Comparison of ENCODE assay signal across 2 cellular contexts in the genomic region with DNA sequence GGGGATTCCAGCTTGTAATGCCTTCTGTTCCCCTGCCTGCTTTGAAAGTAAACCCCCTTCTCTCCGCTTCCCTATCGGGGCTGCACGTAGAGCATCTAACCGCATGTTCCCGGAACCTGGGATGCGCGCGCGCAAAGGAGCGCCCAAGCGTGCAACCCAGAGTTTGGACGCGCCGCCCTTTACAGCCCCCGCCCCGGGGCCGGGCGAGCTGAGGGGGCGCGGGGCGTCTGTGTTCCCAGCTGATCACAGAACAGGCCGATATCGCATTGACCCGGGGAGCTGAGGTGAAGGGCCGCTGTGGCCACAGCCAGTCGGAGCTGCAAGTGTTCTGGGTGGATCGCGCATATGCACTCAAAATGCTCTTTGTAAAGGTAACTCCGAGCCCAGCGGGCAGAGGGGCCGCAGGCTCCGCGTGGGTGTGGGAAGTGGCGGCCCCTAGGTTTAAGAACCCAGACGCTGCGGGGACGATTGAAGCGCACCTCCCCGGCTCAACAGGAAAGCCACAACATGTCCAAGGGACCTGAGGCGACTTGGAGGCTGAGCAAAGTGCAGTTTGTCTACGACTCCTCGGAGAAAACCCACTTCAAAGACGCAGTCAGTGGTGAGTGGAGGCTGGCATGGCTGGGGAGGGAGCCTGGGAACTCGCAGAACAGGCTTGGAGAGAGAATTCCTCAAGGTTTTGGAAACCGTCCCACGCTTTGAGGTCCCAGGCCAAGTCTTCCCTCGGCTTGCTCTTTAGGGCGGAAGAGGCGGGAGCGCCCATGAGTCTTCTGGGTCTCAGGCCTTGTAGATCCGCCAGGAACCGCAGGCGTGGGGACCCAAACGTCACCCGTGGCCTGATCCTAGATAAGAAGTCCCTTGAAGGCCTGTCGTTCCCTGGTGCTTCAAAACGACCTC.
A peak's percentile ranks its signal among the peaks of the same experiment; 100 is the strongest.
TF ChIP-seq lines count a peak whose summit lies in the region.

No MANE protein-coding gene starts in this region.

TF ChIP-seq in IMR-90, 13 proteins besides CTCF, POLR2A, EP300 and RAD21:
- TF ChIP-seq RCOR1 (IDR thresholded peaks at IDR 0.05; ENCODE audit: insufficient replicate concordance, low read length) (no peak), CEBPB (IDR thresholded peaks at IDR 0.05; ENCODE audit: low read depth, low read length) (no peak), NFE2L2 (IDR thresholded peaks at IDR 0.05; ENCODE audit: low read depth, low read length) (no peak), BHLHE40 (IDR thresholded peaks at IDR 0.05; ENCODE audit: low read depth, low read length) (no peak), USF2 (IDR thresholded peaks at IDR 0.05; ENCODE audit: low read depth, low read length) (no peak), CHD1 (IDR thresholded peaks at IDR 0.05; ENCODE audit: low read depth, low read length) (no peak), MXI1 (IDR thresholded peaks at IDR 0.05; ENCODE audit: borderline replicate concordance, low read depth, low read length) (no peak), FOS (IDR thresholded peaks at IDR 0.05; ENCODE audit: low read depth, low read length) (no peak), RFX5 (IDR thresholded peaks at IDR 0.05; ENCODE audit: low read depth, low read length) (no peak), MAFK (IDR thresholded peaks at IDR 0.05; ENCODE audit: low read depth, low read length) (no peak), MAZ (IDR thresholded peaks at IDR 0.05; ENCODE audit: borderline replicate concordance, low read depth, low read length) (no peak), SMC3 (IDR thresholded peaks at IDR 0.05; ENCODE audit: low read depth, low read length) (no peak)
- TF ChIP-seq, protein P1, sequence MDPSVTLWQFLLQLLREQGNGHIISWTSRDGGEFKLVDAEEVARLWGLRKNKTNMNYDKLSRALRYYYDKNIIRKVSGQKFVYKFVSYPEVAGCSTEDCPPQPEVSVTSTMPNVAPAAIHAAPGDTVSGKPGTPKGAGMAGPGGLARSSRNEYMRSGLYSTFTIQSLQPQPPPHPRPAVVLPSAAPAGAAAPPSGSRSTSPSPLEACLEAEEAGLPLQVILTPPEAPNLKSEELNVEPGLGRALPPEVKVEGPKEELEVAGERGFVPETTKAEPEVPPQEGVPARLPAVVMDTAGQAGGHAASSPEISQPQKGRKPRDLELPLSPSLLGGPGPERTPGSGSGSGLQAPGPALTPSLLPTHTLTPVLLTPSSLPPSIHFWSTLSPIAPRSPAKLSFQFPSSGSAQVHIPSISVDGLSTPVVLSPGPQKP (IDR thresholded peaks at IDR 0.05; ENCODE audit: borderline replicate concordance, low read depth, low read length), result no peak

TF ChIP-seq in H1, 55 proteins besides CTCF, POLR2A, EP300 and RAD21 (continues in another document):
- TF ChIP-seq SP1 (IDR thresholded peaks at IDR 0.05; ENCODE audit: low read depth, low read length), result no peak
- no peak for TF ChIP-seq NANOG (IDR thresholded peaks at IDR 0.05; ENCODE audit: insufficient read depth, low read depth, low read length, poor library complexity, severe bottlenecking)
- peak; percentile 71 for TF ChIP-seq ASH2L (IDR thresholded peaks at IDR 0.05; ENCODE audit: low read length)
- TF ChIP-seq RNF2 (IDR thresholded peaks at IDR 0.05; ENCODE audit: borderline replicate concordance, low read depth, low read length, missing control alignments, poor library complexity, severe bottlenecking), result peak; percentile 81
- no peak for TF ChIP-seq ATF3 (IDR thresholded peaks at IDR 0.05; ENCODE audit: insufficient read depth, low read depth, low read length)
- no peak; a peak in 1 of 4 replicates for TF ChIP-seq SIN3A (conservative IDR thresholded peaks at IDR 0.05 in 1 of 2, IDR thresholded peaks at IDR 0.05 in 1 of 2; ENCODE audit: low read depth in 1 of 2, low read length in 2 of 2)
- no peak; a peak in 1 of 4 replicates for TF ChIP-seq HDAC2 (IDR thresholded peaks at IDR 0.05; ENCODE audit: borderline replicate concordance in 1 of 2, low read depth in 2 of 2, low read length in 2 of 2)
- no peak for TF ChIP-seq NRF1 (IDR thresholded peaks at IDR 0.05; ENCODE audit: low read depth, low read length)
- TF ChIP-seq SRF (IDR thresholded peaks at IDR 0.05; ENCODE audit: low read depth, low read length), result no peak
- no peak for TF ChIP-seq CEBPB (IDR thresholded peaks at IDR 0.05; ENCODE audit: low read depth, low read length)
- TF ChIP-seq, protein P2, sequence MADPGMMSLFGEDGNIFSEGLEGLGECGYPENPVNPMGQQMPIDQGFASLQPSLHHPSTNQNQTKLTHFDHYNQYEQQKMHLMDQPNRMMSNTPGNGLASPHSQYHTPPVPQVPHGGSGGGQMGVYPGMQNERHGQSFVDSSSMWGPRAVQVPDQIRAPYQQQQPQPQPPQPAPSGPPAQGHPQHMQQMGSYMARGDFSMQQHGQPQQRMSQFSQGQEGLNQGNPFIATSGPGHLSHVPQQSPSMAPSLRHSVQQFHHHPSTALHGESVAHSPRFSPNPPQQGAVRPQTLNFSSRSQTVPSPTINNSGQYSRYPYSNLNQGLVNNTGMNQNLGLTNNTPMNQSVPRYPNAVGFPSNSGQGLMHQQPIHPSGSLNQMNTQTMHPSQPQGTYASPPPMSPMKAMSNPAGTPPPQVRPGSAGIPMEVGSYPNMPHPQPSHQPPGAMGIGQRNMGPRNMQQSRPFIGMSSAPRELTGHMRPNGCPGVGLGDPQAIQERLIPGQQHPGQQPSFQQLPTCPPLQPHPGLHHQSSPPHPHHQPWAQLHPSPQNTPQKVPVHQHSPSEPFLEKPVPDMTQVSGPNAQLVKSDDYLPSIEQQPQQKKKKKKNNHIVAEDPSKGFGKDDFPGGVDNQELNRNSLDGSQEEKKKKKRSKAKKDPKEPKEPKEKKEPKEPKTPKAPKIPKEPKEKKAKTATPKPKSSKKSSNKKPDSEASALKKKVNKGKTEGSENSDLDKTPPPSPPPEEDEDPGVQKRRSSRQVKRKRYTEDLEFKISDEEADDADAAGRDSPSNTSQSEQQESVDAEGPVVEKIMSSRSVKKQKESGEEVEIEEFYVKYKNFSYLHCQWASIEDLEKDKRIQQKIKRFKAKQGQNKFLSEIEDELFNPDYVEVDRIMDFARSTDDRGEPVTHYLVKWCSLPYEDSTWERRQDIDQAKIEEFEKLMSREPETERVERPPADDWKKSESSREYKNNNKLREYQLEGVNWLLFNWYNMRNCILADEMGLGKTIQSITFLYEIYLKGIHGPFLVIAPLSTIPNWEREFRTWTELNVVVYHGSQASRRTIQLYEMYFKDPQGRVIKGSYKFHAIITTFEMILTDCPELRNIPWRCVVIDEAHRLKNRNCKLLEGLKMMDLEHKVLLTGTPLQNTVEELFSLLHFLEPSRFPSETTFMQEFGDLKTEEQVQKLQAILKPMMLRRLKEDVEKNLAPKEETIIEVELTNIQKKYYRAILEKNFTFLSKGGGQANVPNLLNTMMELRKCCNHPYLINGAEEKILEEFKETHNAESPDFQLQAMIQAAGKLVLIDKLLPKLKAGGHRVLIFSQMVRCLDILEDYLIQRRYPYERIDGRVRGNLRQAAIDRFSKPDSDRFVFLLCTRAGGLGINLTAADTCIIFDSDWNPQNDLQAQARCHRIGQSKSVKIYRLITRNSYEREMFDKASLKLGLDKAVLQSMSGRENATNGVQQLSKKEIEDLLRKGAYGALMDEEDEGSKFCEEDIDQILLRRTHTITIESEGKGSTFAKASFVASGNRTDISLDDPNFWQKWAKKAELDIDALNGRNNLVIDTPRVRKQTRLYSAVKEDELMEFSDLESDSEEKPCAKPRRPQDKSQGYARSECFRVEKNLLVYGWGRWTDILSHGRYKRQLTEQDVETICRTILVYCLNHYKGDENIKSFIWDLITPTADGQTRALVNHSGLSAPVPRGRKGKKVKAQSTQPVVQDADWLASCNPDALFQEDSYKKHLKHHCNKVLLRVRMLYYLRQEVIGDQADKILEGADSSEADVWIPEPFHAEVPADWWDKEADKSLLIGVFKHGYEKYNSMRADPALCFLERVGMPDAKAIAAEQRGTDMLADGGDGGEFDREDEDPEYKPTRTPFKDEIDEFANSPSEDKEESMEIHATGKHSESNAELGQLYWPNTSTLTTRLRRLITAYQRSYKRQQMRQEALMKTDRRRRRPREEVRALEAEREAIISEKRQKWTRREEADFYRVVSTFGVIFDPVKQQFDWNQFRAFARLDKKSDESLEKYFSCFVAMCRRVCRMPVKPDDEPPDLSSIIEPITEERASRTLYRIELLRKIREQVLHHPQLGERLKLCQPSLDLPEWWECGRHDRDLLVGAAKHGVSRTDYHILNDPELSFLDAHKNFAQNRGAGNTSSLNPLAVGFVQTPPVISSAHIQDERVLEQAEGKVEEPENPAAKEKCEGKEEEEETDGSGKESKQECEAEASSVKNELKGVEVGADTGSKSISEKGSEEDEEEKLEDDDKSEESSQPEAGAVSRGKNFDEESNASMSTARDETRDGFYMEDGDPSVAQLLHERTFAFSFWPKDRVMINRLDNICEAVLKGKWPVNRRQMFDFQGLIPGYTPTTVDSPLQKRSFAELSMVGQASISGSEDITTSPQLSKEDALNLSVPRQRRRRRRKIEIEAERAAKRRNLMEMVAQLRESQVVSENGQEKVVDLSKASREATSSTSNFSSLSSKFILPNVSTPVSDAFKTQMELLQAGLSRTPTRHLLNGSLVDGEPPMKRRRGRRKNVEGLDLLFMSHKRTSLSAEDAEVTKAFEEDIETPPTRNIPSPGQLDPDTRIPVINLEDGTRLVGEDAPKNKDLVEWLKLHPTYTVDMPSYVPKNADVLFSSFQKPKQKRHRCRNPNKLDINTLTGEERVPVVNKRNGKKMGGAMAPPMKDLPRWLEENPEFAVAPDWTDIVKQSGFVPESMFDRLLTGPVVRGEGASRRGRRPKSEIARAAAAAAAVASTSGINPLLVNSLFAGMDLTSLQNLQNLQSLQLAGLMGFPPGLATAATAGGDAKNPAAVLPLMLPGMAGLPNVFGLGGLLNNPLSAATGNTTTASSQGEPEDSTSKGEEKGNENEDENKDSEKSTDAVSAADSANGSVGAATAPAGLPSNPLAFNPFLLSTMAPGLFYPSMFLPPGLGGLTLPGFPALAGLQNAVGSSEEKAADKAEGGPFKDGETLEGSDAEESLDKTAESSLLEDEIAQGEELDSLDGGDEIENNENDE (IDR thresholded peaks at IDR 0.05; ENCODE audit: insufficient replicate concordance, low read length), result no peak
- peak; percentile 97 for TF ChIP-seq SUZ12 (IDR thresholded peaks at IDR 0.05; ENCODE audit: low read length)
- no peak for TF ChIP-seq KDM1A (IDR thresholded peaks at IDR 0.05; ENCODE audit: borderline replicate concordance, low read length)
- TF ChIP-seq CREB1 (IDR thresholded peaks at IDR 0.05), result no peak
- TF ChIP-seq SAP30 (IDR thresholded peaks at IDR 0.05; ENCODE audit: insufficient read depth, insufficient replicate concordance, low read length), result no peak
- no peak for TF ChIP-seq BCL11A (IDR thresholded peaks at IDR 0.05; ENCODE audit: low read depth in 2 of 2, low read length in 2 of 2)
- TF ChIP-seq TCF12 (IDR thresholded peaks at IDR 0.05; ENCODE audit: low read depth, low read length), result no peak
- TF ChIP-seq MAX (IDR thresholded peaks at IDR 0.05), result peak; percentile 77
- TF ChIP-seq YY1 (IDR thresholded peaks at IDR 0.05; ENCODE audit: low read depth, low read length), result 0 out of 2 replicates have a peak, but pooled peaks have one; percentile 18
- TF ChIP-seq CHD1 (IDR thresholded peaks at IDR 0.05; ENCODE audit: low read depth, low read length), result no peak
- no peak for TF ChIP-seq GABPA (IDR thresholded peaks at IDR 0.05; ENCODE audit: borderline replicate concordance, insufficient read depth, low read length)
- no peak for TF ChIP-seq EGR1 (IDR thresholded peaks at IDR 0.05; ENCODE audit: borderline replicate concordance, low read depth, low read length)
- no peak for TF ChIP-seq RBBP5 (IDR thresholded peaks at IDR 0.05; ENCODE audit: borderline replicate concordance, low read depth, low read length)
- TF ChIP-seq JUN (IDR thresholded peaks at IDR 0.05; ENCODE audit: low read depth, low read length), result no peak
- no peak for TF ChIP-seq CBX8 (IDR thresholded peaks at IDR 0.05; ENCODE audit: borderline replicate concordance, low read depth, low read length)
- TF ChIP-seq KDM5A (IDR thresholded peaks at IDR 0.05; ENCODE audit: low read length), result no peak
- TF ChIP-seq TBP (IDR thresholded peaks at IDR 0.05; ENCODE audit: low read depth, low read length), result no peak
- no peak for TF ChIP-seq POLR2AphosphoS5 (IDR thresholded peaks at IDR 0.05; ENCODE audit: low read depth, low read length)
- TF ChIP-seq EZH2 (IDR thresholded peaks at IDR 0.05; ENCODE audit: low read depth, low read length, severe bottlenecking), result peak; percentile 96
- TF ChIP-seq PHF8 (conservative IDR thresholded peaks at IDR 0.05; ENCODE audit: low read depth, low read length), result 0 out of 2 replicates have a peak, but pooled peaks have one; percentile 37
- TF ChIP-seq SIX5 (IDR thresholded peaks at IDR 0.05; ENCODE audit: low read depth, low read length), result no peak
- TF ChIP-seq, protein P3, sequence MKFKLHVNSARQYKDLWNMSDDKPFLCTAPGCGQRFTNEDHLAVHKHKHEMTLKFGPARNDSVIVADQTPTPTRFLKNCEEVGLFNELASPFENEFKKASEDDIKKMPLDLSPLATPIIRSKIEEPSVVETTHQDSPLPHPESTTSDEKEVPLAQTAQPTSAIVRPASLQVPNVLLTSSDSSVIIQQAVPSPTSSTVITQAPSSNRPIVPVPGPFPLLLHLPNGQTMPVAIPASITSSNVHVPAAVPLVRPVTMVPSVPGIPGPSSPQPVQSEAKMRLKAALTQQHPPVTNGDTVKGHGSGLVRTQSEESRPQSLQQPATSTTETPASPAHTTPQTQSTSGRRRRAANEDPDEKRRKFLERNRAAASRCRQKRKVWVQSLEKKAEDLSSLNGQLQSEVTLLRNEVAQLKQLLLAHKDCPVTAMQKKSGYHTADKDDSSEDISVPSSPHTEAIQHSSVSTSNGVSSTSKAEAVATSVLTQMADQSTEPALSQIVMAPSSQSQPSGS (IDR thresholded peaks at IDR 0.05; ENCODE audit: low read length), result no peak
- no peak for TF ChIP-seq GTF2F1 (IDR thresholded peaks at IDR 0.05; ENCODE audit: borderline replicate concordance, low read depth, low read length)
- TF ChIP-seq POU5F1 (IDR thresholded peaks at IDR 0.05; ENCODE audit: low read depth, low read length), result no peak
- TF ChIP-seq HDAC6 (IDR thresholded peaks at IDR 0.05; ENCODE audit: low read depth, low read length), result no peak
- no peak for TF ChIP-seq SP4 (IDR thresholded peaks at IDR 0.05; ENCODE audit: low read length)
- no peak for TF ChIP-seq JUND (IDR thresholded peaks at IDR 0.05; ENCODE audit: low read length)
- no peak for TF ChIP-seq FOSL1 (IDR thresholded peaks at IDR 0.05; ENCODE audit: insufficient read depth, low read depth, low read length)
- TF ChIP-seq MAFK (IDR thresholded peaks at IDR 0.05; ENCODE audit: low read depth, low read length), result no peak
- no peak for TF ChIP-seq TEAD4 (IDR thresholded peaks at IDR 0.05; ENCODE audit: low read depth, low read length)
- no peak for TF ChIP-seq SP2 (IDR thresholded peaks at IDR 0.05; ENCODE audit: low read length)
- TF ChIP-seq KDM4A (IDR thresholded peaks at IDR 0.05; ENCODE audit: low read depth, low read length, severe bottlenecking), result peak; percentile 92
- TF ChIP-seq BACH1 (IDR thresholded peaks at IDR 0.05; ENCODE audit: low read length), result 0 out of 2 replicates have a peak, but pooled peaks have one; percentile 17
- TF ChIP-seq, protein P4, sequence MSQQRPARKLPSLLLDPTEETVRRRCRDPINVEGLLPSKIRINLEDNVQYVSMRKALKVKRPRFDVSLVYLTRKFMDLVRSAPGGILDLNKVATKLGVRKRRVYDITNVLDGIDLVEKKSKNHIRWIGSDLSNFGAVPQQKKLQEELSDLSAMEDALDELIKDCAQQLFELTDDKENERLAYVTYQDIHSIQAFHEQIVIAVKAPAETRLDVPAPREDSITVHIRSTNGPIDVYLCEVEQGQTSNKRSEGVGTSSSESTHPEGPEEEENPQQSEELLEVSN (IDR thresholded peaks at IDR 0.05), result peak; percentile 78
